In genomic region chr14:66758031-66758613, GRCh38 we compare ENCODE assay signal across 1 cellular context.
TF ChIP-seq lines count a peak whose summit lies in the region.

No MANE protein-coding gene starts in this region.

TF ChIP-seq in HepG2, 621 proteins besides CTCF, POLR2A, EP300 and RAD21 (continued from another document and continues in another):
- TF ChIP-seq USF2 (IDR thresholded peaks at IDR 0.05; ENCODE audit: low read depth, low read length) (no peak), USF2 (CRISPR knock-in tag; IDR thresholded peaks at IDR 0.05; ENCODE audit: borderline replicate concordance) (no peak), THAP11 (CRISPR knock-in tag; IDR thresholded peaks at IDR 0.05) (0 out of 2 replicates have a peak, but pooled peaks have one; percentile 28), JUND (CRISPR knock-in tag; IDR thresholded peaks at IDR 0.05) (no peak), ZNF672 (CRISPR knock-in tag; IDR thresholded peaks at IDR 0.05) (no peak), E2F5 (CRISPR knock-in tag; conservative IDR thresholded peaks at IDR 0.05) (no peak), ZIK1 (CRISPR knock-in tag; IDR thresholded peaks at IDR 0.05; ENCODE audit: borderline replicate concordance, low read depth) (no peak), ZNF558 (CRISPR knock-in tag; IDR thresholded peaks at IDR 0.05; ENCODE audit: borderline replicate concordance) (no peak), ZBTB10 (CRISPR knock-in tag; IDR thresholded peaks at IDR 0.05; ENCODE audit: borderline replicate concordance) (no peak), MIER3 (CRISPR knock-in tag; IDR thresholded peaks at IDR 0.05; ENCODE audit: borderline replicate concordance) (no peak), NR2F2 (IDR thresholded peaks at IDR 0.05; ENCODE audit: borderline replicate concordance, low read depth) (no peak), TOE1 (CRISPR knock-in tag; IDR thresholded peaks at IDR 0.05) (no peak), FOXJ3 (CRISPR knock-in tag; IDR thresholded peaks at IDR 0.05; ENCODE audit: borderline replicate concordance) (no peak), ZNF44 (CRISPR knock-in tag; IDR thresholded peaks at IDR 0.05) (no peak), RXRB (CRISPR knock-in tag; IDR thresholded peaks at IDR 0.05; ENCODE audit: borderline replicate concordance) (no peak), ZFP1 (CRISPR knock-in tag; IDR thresholded peaks at IDR 0.05) (no peak), ZNF24 (IDR thresholded peaks at IDR 0.05) (no peak), NFYB (CRISPR knock-in tag; IDR thresholded peaks at IDR 0.05) (no peak), ZNF549 (CRISPR knock-in tag; IDR thresholded peaks at IDR 0.05) (no peak), TBX2 (CRISPR knock-in tag; IDR thresholded peaks at IDR 0.05; ENCODE audit: borderline replicate concordance) (no peak), ZNF350 (CRISPR knock-in tag; IDR thresholded peaks at IDR 0.05; ENCODE audit: borderline replicate concordance, low read depth) (no peak), DPF2 (CRISPR knock-in tag; IDR thresholded peaks at IDR 0.05; ENCODE audit: borderline replicate concordance, low read depth) (peak; percentile 20; the same call in 1 of the 2 replicates), NAIF1 (CRISPR knock-in tag; IDR thresholded peaks at IDR 0.05; ENCODE audit: borderline replicate concordance) (no peak), ZNF879 (CRISPR knock-in tag; IDR thresholded peaks at IDR 0.05) (no peak), SIN3B (IDR thresholded peaks at IDR 0.05; ENCODE audit: low read length) (no peak), KMT2B (CRISPR knock-in tag; IDR thresholded peaks at IDR 0.05) (no peak), AHDC1 (CRISPR knock-in tag; IDR thresholded peaks at IDR 0.05; ENCODE audit: borderline replicate concordance) (peak; percentile 81), CEBPZ (IDR thresholded peaks at IDR 0.05; ENCODE audit: low read length) (no peak), YEATS4 (CRISPR knock-in tag; IDR thresholded peaks at IDR 0.05; ENCODE audit: borderline replicate concordance) (no peak), ZMYM4 (CRISPR knock-in tag; IDR thresholded peaks at IDR 0.05) (peak; percentile 92), MZF1 (CRISPR knock-in tag; IDR thresholded peaks at IDR 0.05; ENCODE audit: borderline replicate concordance) (no peak), HINFP (CRISPR knock-in tag; IDR thresholded peaks at IDR 0.05; ENCODE audit: low read depth) (no peak), CREBL2 (CRISPR knock-in tag; IDR thresholded peaks at IDR 0.05; ENCODE audit: borderline replicate concordance) (no peak), MAFF (IDR thresholded peaks at IDR 0.05; ENCODE audit: low read depth, low read length) (no peak), MEF2D (CRISPR knock-in tag; IDR thresholded peaks at IDR 0.05) (no peak), EHMT2 (IDR thresholded peaks at IDR 0.05; ENCODE audit: borderline replicate concordance, low read depth, low read length) (peak; percentile 62; the same call in 1 of the 2 replicates), ZNF546 (CRISPR knock-in tag; conservative IDR thresholded peaks at IDR 0.05) (no peak), HNRNPLL (IDR thresholded peaks at IDR 0.05; ENCODE audit: low read depth, low read length, poor library complexity, severe bottlenecking) (no peak), ARID5B (CRISPR knock-in tag; IDR thresholded peaks at IDR 0.05) (peak; percentile 66), ZNF615 (CRISPR knock-in tag; IDR thresholded peaks at IDR 0.05; ENCODE audit: borderline replicate concordance) (no peak), KAT8 (CRISPR knock-in tag; IDR thresholded peaks at IDR 0.05) (peak; percentile 23; the same call in 1 of the 2 replicates), ZNF441 (CRISPR knock-in tag; IDR thresholded peaks at IDR 0.05; ENCODE audit: borderline replicate concordance) (no peak), ZNF530 (CRISPR knock-in tag; IDR thresholded peaks at IDR 0.05; ENCODE audit: low read depth) (no peak), TCF7 (IDR thresholded peaks at IDR 0.05; ENCODE audit: low read depth) (no peak), NFKB2 (CRISPR knock-in tag; IDR thresholded peaks at IDR 0.05; ENCODE audit: borderline replicate concordance) (no peak), SMC3 (IDR thresholded peaks at IDR 0.05; ENCODE audit: low read length) (no peak), ZNF282 (IDR thresholded peaks at IDR 0.05; ENCODE audit: partially characterized antibody) (no peak)
